ENCODE assay signal across 27 cellular contexts in the genomic region with DNA sequence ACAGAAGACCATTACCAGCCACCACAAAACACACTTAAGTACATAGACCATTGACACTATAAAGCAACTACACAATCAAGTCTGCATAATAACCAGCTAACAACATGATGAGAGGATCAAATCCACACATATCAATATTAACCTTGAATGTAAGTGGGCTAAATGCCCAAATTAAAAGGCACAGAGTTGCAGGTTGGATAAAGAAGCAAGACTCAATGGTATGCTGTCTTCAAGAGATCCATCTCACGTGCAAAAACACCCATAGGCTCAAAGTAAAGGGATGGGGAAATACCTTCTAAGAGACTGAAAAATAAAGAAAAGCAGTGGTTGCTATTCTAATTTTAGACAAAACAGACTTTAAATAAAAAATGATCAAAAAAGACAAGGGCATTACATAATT.
"Had no signal": no experiment of that assay in that cellular context is flagged by ENCODE, and none has a peak within 500 bp of the region (broad histone marks: within the 10 kb centered on the region; RNA-seq: fewer than 3 reads in every experiment).

No MANE protein-coding gene starts in this region.

- ATAC-seq: left cardiac atrium; left lobe of liver; left ventricle myocardium superior; lower lobe of right lung; naive thymus-derived CD8-positive, alpha-beta T cell; pancreas; right cardiac atrium; sciatic nerve; stimulated activated naive B cell treated with anti-CD40 and anti-IgM and Interleukin-4, amounts not matched to agents 10 μg/mL and 1 μg/mL and 100 μg/mL, for 72 hours; stimulated activated naive CD8-positive, alpha-beta T cell treated with anti-CD3 and anti-CD28 coated beads, Interleukin-15, Interleukin-2, amounts not matched to agents 100 U/mL and 50 U/mL, for 24 hours had no signal

- H3K4me1 ChIP-seq: pancreas, prostate gland, testis had no signal

- DNase-seq: kidney glomerular epithelial cell; left cardiac atrium; left ventricle myocardium superior; lower lobe of right lung; mammary epithelial cell; naive thymus-derived CD8-positive, alpha-beta T cell; nucleus accumbens; pancreas; posterior cingulate gyrus; retina; right cardiac atrium; stimulated activated CD4-positive, alpha-beta T cell treated with anti-CD3 and anti-CD28 coated beads, Interleukin-12 subunit alpha, Interleukin-12 subunit beta, amount 100 ng/mL, for 4 hours; stimulated activated CD4-positive, alpha-beta T cell treated with anti-CD3 and anti-CD28 coated beads, Interleukin-15, amount 100 ng/mL, for 24 hours; stimulated activated CD4-positive, alpha-beta T cell treated with anti-CD3 and anti-CD28 coated beads, Interleukin-2, amount 100 ng/mL, for 24 hours; stimulated activated CD4-positive, alpha-beta T cell treated with anti-CD3 and anti-CD28 coated beads, Interleukin-4, amount 100 ng/mL, for 1 hour; stimulated activated naive B cell treated with anti-CD40 and anti-IgM and Interleukin-4, amounts not matched to agents 10 μg/mL and 1 μg/mL and 100 μg/mL, for 72 hours; stimulated activated naive CD8-positive, alpha-beta T cell treated with anti-CD3 and anti-CD28 coated beads, Interleukin-15, Interleukin-2, amounts not matched to agents 100 U/mL and 50 U/mL, for 24 hours; stomach; testis; thyroid gland; transverse colon; upper lobe of left lung had no signal

- H3K27me3 ChIP-seq: pancreas, stomach, testis, thyroid gland, transverse colon, upper lobe of left lung had no signal

- H3K27ac ChIP-seq: lower lobe of right lung, pancreas, prostate gland, skin epidermis, stomach, testis, thyroid gland, transverse colon, upper lobe of left lung, vagina had no signal

- H3K36me3 ChIP-seq: lower lobe of right lung, pancreas, prostate gland, stomach, thyroid gland, transverse colon, upper lobe of left lung, vagina had no signal

- H3K4me3 ChIP-seq: lower lobe of right lung, pancreas, prostate gland, skin epidermis, stomach, testis, thyroid gland, transverse colon, upper lobe of left lung, vagina had no signal

- H3K9me3 ChIP-seq: lower lobe of right lung, pancreas, prostate gland, stomach, testis, thyroid gland, transverse colon, upper lobe of left lung, vagina had no signal
